Comparison of ENCODE assay signal across 8 cellular contexts in genomic region chr16:68737046-68737729, GRCh38. TPM values are rescaled to one million over a fixed set of nuclear protein-coding genes. Genes with fewer than 3 reads are reported as not detected.
A peak's percentile ranks its signal among the peaks of the same experiment; 100 is the strongest.
DNase-seq lines count a peak whose midpoint lies in the region; ATAC-seq lines count a peak whose summit lies in the region.

CDH1 (plus strand) TSS chr16:68737292; CDS start chr16:68737416, 124 bp downstream.

- WGBS in iPS DF 6.9 (ENCODE audit: insufficient coverage, insufficient read length): no CpG with 5 or more reads among the region's 63 CpGs

- H3K4me3 ChIP-seq in CD4-positive, CD25-positive, alpha-beta regulatory T cell (ENCODE audit: low read depth, low read length): no peak within 1 kb of the TSS
- peak within 1 kb of the TSS; percentile 93 for H3K4me3 ChIP-seq in iPS DF 6.9 (ENCODE audit: low read length)

- peaks cover 15% of the 10 kb centered on the region for H3K4me1 ChIP-seq in CD4-positive, CD25-positive, alpha-beta regulatory T cell (ENCODE audit: control insufficient read depth, insufficient read depth, low read length, poor library complexity, severe bottlenecking)
- peaks cover 4% of the 10 kb centered on the region for H3K4me1 ChIP-seq in iPS DF 6.9 (ENCODE audit: control insufficient read depth, insufficient read depth, low read length)

- no peak within 1 kb of the TSS for H3K27ac ChIP-seq in CD4-positive, CD25-positive, alpha-beta regulatory T cell (ENCODE audit: insufficient read depth, low read length, poor library complexity, severe bottlenecking)
- no peak within 1 kb of the TSS for H3K27ac ChIP-seq in iPS DF 6.9 (ENCODE audit: low read length)

- intact Hi-C loops in activated T-helper 1 cell treated with anti-CD3 and anti-CD28 coated beads, Interleukin-12 subunit alpha, Interleukin-12 subunit beta, Interleukin-2, Interleukin-4 antibody, amounts not matched to agents 30 ng/mL and 10 ng/mL and 1 ng/mL, durations not matched to agents 14 hours and 24 hours and 36 hours (cut with micrococcal nuclease): loop anchor here (2.0 kb wide), 1 partner anchor 16 kb away; no protein-coding TSS in a partner anchor
- intact Hi-C loops in sciatic nerve (cut with DNase I): no loop called here

- ATAC-seq in CD4-positive, CD25-positive, alpha-beta regulatory T cell (ENCODE audit: low read depth in 2 of 2): peak; percentile 59 to 66
- ATAC-seq in sciatic nerve: peak; percentile 24
- ATAC-seq in HG03039 (IDR thresholded peaks at IDR 0.05; ENCODE audit: unreplicated experiment): no peak

- H3K4me3 Mint-ChIP-seq in CD4-positive, CD25-positive, alpha-beta regulatory T cell: peak within 1 kb of the TSS in 3 of 4 donors; percentile 68 to 79 (median 78)
- H3K4me3 Mint-ChIP-seq in activated T-helper 1 cell treated with anti-CD3 and anti-CD28 coated beads, Interleukin-12 subunit alpha, Interleukin-12 subunit beta, Interleukin-2, Interleukin-4 antibody, amounts not matched to agents 30 ng/mL and 10 ng/mL and 1 ng/mL, durations not matched to agents 14 hours and 24 hours and 36 hours: peak within 1 kb of the TSS; percentile 70

- peak within 1 kb of the TSS in 1 of 3 donors; percentile 43 for H3K27ac Mint-ChIP-seq in CD4-positive, CD25-positive, alpha-beta regulatory T cell
- peak within 1 kb of the TSS; percentile 65 for H3K27ac Mint-ChIP-seq in activated T-helper 1 cell treated with anti-CD3 and anti-CD28 coated beads, Interleukin-12 subunit alpha, Interleukin-12 subunit beta, Interleukin-2, Interleukin-4 antibody, amounts not matched to agents 30 ng/mL and 10 ng/mL and 1 ng/mL, durations not matched to agents 14 hours and 24 hours and 36 hours

- H3K27me3 Mint-ChIP-seq in CD4-positive, CD25-positive, alpha-beta regulatory T cell: peaks cover 62% of the 10 kb centered on the region
- H3K27me3 Mint-ChIP-seq in activated T-helper 1 cell treated with anti-CD3 and anti-CD28 coated beads, Interleukin-12 subunit alpha, Interleukin-12 subunit beta, Interleukin-2, Interleukin-4 antibody, amounts not matched to agents 30 ng/mL and 10 ng/mL and 1 ng/mL, durations not matched to agents 14 hours and 24 hours and 36 hours (ENCODE audit: insufficient read depth): peaks cover 35% of the 10 kb centered on the region

- no peaks in the 10 kb centered on the region for H3K36me3 ChIP-seq in CD4-positive, CD25-positive, alpha-beta regulatory T cell (ENCODE audit: control insufficient read depth, insufficient read depth, low read length)
- H3K36me3 ChIP-seq in iPS DF 6.9 (ENCODE audit: control insufficient read depth, insufficient read depth, low read length): no peaks in the 10 kb centered on the region

- DNase-seq in CD4-positive, CD25-positive, alpha-beta regulatory T cell: peak; percentile 3 to 45 (median 27)
- DNase-seq in NCI-H146 (lab: John Stamatoyannopoulos, UW) (peak; percentile 93), iPS DF 6.9 (ENCODE audit: low read depth, low spot score) (peak; percentile 88), sciatic nerve (ENCODE audit: low spot score) (peak; percentile 61), A172 (ENCODE audit: low spot score) (no peak), GM03348 (ENCODE audit: low spot score) (no peak)
- no peak for DNase-seq in activated T-helper 1 cell treated with anti-CD3 and anti-CD28 coated beads, Interleukin-12 subunit alpha, Interleukin-12 subunit beta, Interleukin-2, Interleukin-4 antibody, amounts not matched to agents 30 ng/mL and 10 ng/mL and 1 ng/mL, durations not matched to agents 14 hours and 24 hours and 36 hours (ENCODE audit: low spot score)

- H3K9me3 ChIP-seq in CD4-positive, CD25-positive, alpha-beta regulatory T cell (ENCODE audit: control insufficient read depth in 2 of 2, low read length in 2 of 2): no peaks in the 10 kb centered on the region
- H3K9me3 ChIP-seq in iPS DF 6.9 (ENCODE audit: control insufficient read depth, insufficient read depth, low read length): no peaks in the 10 kb centered on the region

- H3K4me1 Mint-ChIP-seq in CD4-positive, CD25-positive, alpha-beta regulatory T cell: peaks cover 0 to 9% (median 5%) of the 10 kb centered on the region in 4 donors
- peaks cover 7% of the 10 kb centered on the region for H3K4me1 Mint-ChIP-seq in activated T-helper 1 cell treated with anti-CD3 and anti-CD28 coated beads, Interleukin-12 subunit alpha, Interleukin-12 subunit beta, Interleukin-2, Interleukin-4 antibody, amounts not matched to agents 30 ng/mL and 10 ng/mL and 1 ng/mL, durations not matched to agents 14 hours and 24 hours and 36 hours (ENCODE audit: low read depth)

- H3K9me3 Mint-ChIP-seq in CD4-positive, CD25-positive, alpha-beta regulatory T cell: no peaks in the 10 kb centered on the region
- H3K9me3 Mint-ChIP-seq in activated T-helper 1 cell treated with anti-CD3 and anti-CD28 coated beads, Interleukin-12 subunit alpha, Interleukin-12 subunit beta, Interleukin-2, Interleukin-4 antibody, amounts not matched to agents 30 ng/mL and 10 ng/mL and 1 ng/mL, durations not matched to agents 14 hours and 24 hours and 36 hours: no peaks in the 10 kb centered on the region

- peaks cover 4% of the 10 kb centered on the region for H3K27me3 ChIP-seq in CD4-positive, CD25-positive, alpha-beta regulatory T cell (ENCODE audit: control insufficient read depth, insufficient read depth, low read length)
- H3K27me3 ChIP-seq in iPS DF 6.9 (ENCODE audit: control insufficient read depth, insufficient read depth, low read length): no peaks in the 10 kb centered on the region

- no peaks in the 10 kb centered on the region for H3K36me3 Mint-ChIP-seq in CD4-positive, CD25-positive, alpha-beta regulatory T cell
- H3K36me3 Mint-ChIP-seq in activated T-helper 1 cell treated with anti-CD3 and anti-CD28 coated beads, Interleukin-12 subunit alpha, Interleukin-12 subunit beta, Interleukin-2, Interleukin-4 antibody, amounts not matched to agents 30 ng/mL and 10 ng/mL and 1 ng/mL, durations not matched to agents 14 hours and 24 hours and 36 hours (ENCODE audit: low read depth): peaks cover 1% of the 10 kb centered on the region

RNA-seq across cellular contexts. Expression of gene CDH1, which starts in this region (rescaled TPM):
- total RNA-seq in CD4-positive, CD25-positive, alpha-beta regulatory T cell: 4.6 TPM
- under 1 TPM; 0.41 to 0.85 (median 0.62) TPM for polyA plus RNA-seq in CD4-positive, CD25-positive, alpha-beta regulatory T cell
- total RNA-seq in activated T-helper 1 cell treated with anti-CD3 and anti-CD28 coated beads, Interleukin-12 subunit alpha, Interleukin-12 subunit beta, Interleukin-2, Interleukin-4 antibody, amounts not matched to agents 30 ng/mL and 10 ng/mL and 1 ng/mL, durations not matched to agents 14 hours and 24 hours and 36 hours: 0.64 and 2.2 TPM in 2 replicates
- total RNA-seq in sciatic nerve: 55.7 TPM
- total RNA-seq in A172 (2014; rRNA removed; shearing (Covaris generic)): 0.14 and 1.5 TPM in 2 replicates

Comparison
In these comparisons a context has a peak if more than half of its experiments do, and no peak if none do; other contexts are left out.
1. RNA of gene CDH1 (total RNA-seq): 55.7 TPM in sciatic nerve (single experiment); 4.6 TPM in CD4-positive, CD25-positive, alpha-beta regulatory T cell (single experiment), 0.64 to 2.2 TPM in activated T-helper 1 cell treated with anti-CD3 and anti-CD28 coated beads, Interleukin-12 subunit alpha, Interleukin-12 subunit beta, Interleukin-2, Interleukin-4 antibody, amounts not matched to agents 30 ng/mL and 10 ng/mL and 1 ng/mL, durations not matched to agents 14 hours and 24 hours and 36 hours and 0.14 to 1.5 TPM in A172; every median in the first group is over 10 times any median in the second.
2. DNase-seq: peak in CD4-positive, CD25-positive, alpha-beta regulatory T cell (3 of 3), NCI-H146 (single experiment), iPS DF 6.9 (single experiment) and sciatic nerve (single experiment); none in activated T-helper 1 cell treated with anti-CD3 and anti-CD28 coated beads, Interleukin-12 subunit alpha, Interleukin-12 subunit beta, Interleukin-2, Interleukin-4 antibody, amounts not matched to agents 30 ng/mL and 10 ng/mL and 1 ng/mL, durations not matched to agents 14 hours and 24 hours and 36 hours (single experiment), A172 (single experiment) and GM03348 (single experiment).